Comparison of ENCODE assay signal across 30 cellular contexts in the genomic region with DNA sequence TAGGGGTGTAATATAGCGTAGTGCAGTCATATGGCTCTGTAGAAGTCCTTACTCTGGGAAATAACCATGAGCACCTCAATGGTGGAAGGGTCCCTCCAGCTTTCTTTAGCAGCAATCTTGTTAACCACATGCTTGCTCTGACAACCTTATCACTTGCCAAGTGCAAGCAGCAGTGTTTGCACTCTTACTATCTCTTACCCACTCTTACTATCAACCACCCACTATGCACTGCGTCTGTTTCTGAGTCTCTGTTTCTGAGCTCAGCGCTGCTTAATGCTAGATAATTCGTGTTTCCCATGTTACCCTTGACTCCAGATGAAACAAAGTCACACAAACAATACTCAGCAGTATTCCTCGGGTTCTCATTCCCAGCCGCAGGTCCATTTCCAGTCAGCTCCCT.
"Had no signal": no experiment of that assay in that cellular context is flagged by ENCODE, and none has a peak within 500 bp of the region (broad histone marks: within the 10 kb centered on the region; RNA-seq: fewer than 3 reads in every experiment).

No MANE protein-coding gene starts in this region.

- FAIRE-seq: small intestine had no signal

- H3K36me3 Mint-ChIP-seq: naive thymus-derived CD8-positive, alpha-beta T cell; natural killer cell treated with Interleukin-12 subunit alpha and Interleukin-12 subunit beta and Interleukin-15 and Interleukin-18, amount 100 ng/mL, for 72 hours; neural progenitor cell; stimulated activated effector memory CD8-positive, alpha-beta T cell treated with anti-CD3 and anti-CD28 coated beads, Interleukin-12 subunit alpha, Interleukin-12 subunit beta, amount 100 ng/mL, for 72 hours; stimulated activated naive B cell treated with anti-CD40 and anti-IgM and Interleukin-4, amounts not matched to agents 10 μg/mL and 1 μg/mL and 100 μg/mL, for 72 hours; type B pancreatic cell had no signal

- H3K4me1 Mint-ChIP-seq: naive thymus-derived CD8-positive, alpha-beta T cell; nephron progenitor cell; neural progenitor cell; stimulated activated effector memory CD8-positive, alpha-beta T cell treated with anti-CD3 and anti-CD28 coated beads, Interleukin-12 subunit alpha, Interleukin-12 subunit beta, amount 100 ng/mL, for 72 hours; stimulated activated naive B cell treated with anti-CD40 and anti-IgM and Interleukin-4, amounts not matched to agents 10 μg/mL and 1 μg/mL and 100 μg/mL, for 72 hours; stimulated activated naive CD8-positive, alpha-beta T cell treated with anti-CD3 and anti-CD28 coated beads, Interleukin-15, amount 100 ng/mL, for 72 hours had no signal

- H3K27me3 Mint-ChIP-seq: stimulated activated naive CD8-positive, alpha-beta T cell treated with anti-CD3 and anti-CD28 coated beads, Interleukin-15, amount 100 ng/mL, for 72 hours had no signal

- ATAC-seq: naive thymus-derived CD8-positive, alpha-beta T cell; natural killer cell treated with Interleukin-12 subunit alpha and Interleukin-12 subunit beta and Interleukin-15 and Interleukin-18, amount 100 ng/mL, for 72 hours; psoas muscle; right cardiac atrium; right lobe of liver; stimulated activated effector memory CD8-positive, alpha-beta T cell treated with anti-CD3 and anti-CD28 coated beads, Interleukin-12 subunit alpha, Interleukin-12 subunit beta, amount 100 ng/mL, for 72 hours; stimulated activated naive B cell treated with anti-CD40 and anti-IgM and Interleukin-4, amounts not matched to agents 10 μg/mL and 1 μg/mL and 100 μg/mL, for 72 hours; stimulated activated naive CD8-positive, alpha-beta T cell treated with anti-CD3 and anti-CD28 coated beads, Interleukin-15, amount 100 ng/mL, for 72 hours; stimulated activated naive CD8-positive, alpha-beta T cell treated with anti-CD3 and anti-CD28 coated beads, Interleukin-15, Interleukin-2, amounts not matched to agents 100 U/mL and 50 U/mL, for 24 hours; upper lobe of right lung had no signal

- H3K36me3 ChIP-seq: neural progenitor cell, ovary, right lobe of liver, sigmoid colon, suprapubic skin, tibial artery, transverse colon, upper lobe of right lung, uterus had no signal

- H2AFZ ChIP-seq: neural progenitor cell, parathyroid adenoma had no signal

- H3K27me3 ChIP-seq: neural progenitor cell, ovary, right lobe of liver, sigmoid colon, suprapubic skin, testis, tibial artery, transverse colon, upper lobe of right lung, uterus had no signal

- H3K4me3 ChIP-seq: neural progenitor cell, ovary, psoas muscle, right lobe of liver, sigmoid colon, suprapubic skin, testis, tibial artery, transverse colon, upper lobe of right lung, uterus had no signal

- H3K9me3 Mint-ChIP-seq: natural killer cell treated with Interleukin-12 subunit alpha and Interleukin-12 subunit beta and Interleukin-15 and Interleukin-18, amount 100 ng/mL, for 72 hours; nephron progenitor cell; neural progenitor cell; stimulated activated effector memory CD8-positive, alpha-beta T cell treated with anti-CD3 and anti-CD28 coated beads, Interleukin-12 subunit alpha, Interleukin-12 subunit beta, amount 100 ng/mL, for 72 hours; stimulated activated naive B cell treated with anti-CD40 and anti-IgM and Interleukin-4, amounts not matched to agents 10 μg/mL and 1 μg/mL and 100 μg/mL, for 72 hours; stimulated activated naive CD8-positive, alpha-beta T cell treated with anti-CD3 and anti-CD28 coated beads, Interleukin-15, amount 100 ng/mL, for 72 hours; type B pancreatic cell had no signal

- H3K27ac ChIP-seq: neural progenitor cell, ovary, parathyroid adenoma, psoas muscle, right lobe of liver, sigmoid colon, suprapubic skin, testis, tibial artery, transverse colon, upper lobe of right lung, uterus had no signal

- H3K79me2 ChIP-seq: parathyroid adenoma had no signal

- H3K9me3 ChIP-seq: ovary, psoas muscle, right lobe of liver, sigmoid colon, suprapubic skin, testis, tibial artery, transverse colon, upper lobe of right lung, uterus had no signal

- H3K27ac Mint-ChIP-seq: naive thymus-derived CD8-positive, alpha-beta T cell; natural killer cell treated with Interleukin-12 subunit alpha and Interleukin-12 subunit beta and Interleukin-15 and Interleukin-18, amount 100 ng/mL, for 72 hours; nephron progenitor cell; neural progenitor cell; progenitor cell of endocrine pancreas; stimulated activated effector memory CD8-positive, alpha-beta T cell treated with anti-CD3 and anti-CD28 coated beads, Interleukin-12 subunit alpha, Interleukin-12 subunit beta, amount 100 ng/mL, for 72 hours; stimulated activated naive B cell treated with anti-CD40 and anti-IgM and Interleukin-4, amounts not matched to agents 10 μg/mL and 1 μg/mL and 100 μg/mL, for 72 hours; stimulated activated naive CD8-positive, alpha-beta T cell treated with anti-CD3 and anti-CD28 coated beads, Interleukin-15, amount 100 ng/mL, for 72 hours; type B pancreatic cell had no signal

- H3K4me3 Mint-ChIP-seq: naive thymus-derived CD8-positive, alpha-beta T cell; natural killer cell treated with Interleukin-12 subunit alpha and Interleukin-12 subunit beta and Interleukin-15 and Interleukin-18, amount 100 ng/mL, for 72 hours; nephron progenitor cell; neural progenitor cell; stimulated activated effector memory CD8-positive, alpha-beta T cell treated with anti-CD3 and anti-CD28 coated beads, Interleukin-12 subunit alpha, Interleukin-12 subunit beta, amount 100 ng/mL, for 72 hours; stimulated activated naive B cell treated with anti-CD40 and anti-IgM and Interleukin-4, amounts not matched to agents 10 μg/mL and 1 μg/mL and 100 μg/mL, for 72 hours; stimulated activated naive CD8-positive, alpha-beta T cell treated with anti-CD3 and anti-CD28 coated beads, Interleukin-15, amount 100 ng/mL, for 72 hours; type B pancreatic cell had no signal

- H3K4me1 ChIP-seq: neural progenitor cell, parathyroid adenoma, psoas muscle, right lobe of liver, sigmoid colon, suprapubic skin, testis, tibial artery, transverse colon, upper lobe of right lung, uterus had no signal

- H3K4me2 ChIP-seq: neural progenitor cell had no signal

- H3K9ac ChIP-seq: neural progenitor cell, parathyroid adenoma had no signal

- DNase-seq: naive thymus-derived CD8-positive, alpha-beta T cell; nephron progenitor cell; occipital lobe; ovary; posterior cingulate gyrus; psoas muscle; right cardiac atrium; right lobe of liver; sigmoid colon; small intestine; stimulated activated CD4-positive, alpha-beta T cell treated with anti-CD3 and anti-CD28 coated beads, Interleukin-15, amount 100 ng/mL, for 24 hours; stimulated activated CD4-positive, alpha-beta T cell treated with anti-CD3 and anti-CD28 coated beads, Interleukin-2, amount 100 ng/mL, for 24 hours; stimulated activated CD4-positive, alpha-beta T cell treated with anti-CD3 and anti-CD28 coated beads, Interleukin-2, amount 100 ng/mL, for 48 hours; stimulated activated CD4-positive, alpha-beta T cell treated with anti-CD3 and anti-CD28 coated beads, Interleukin-4, amount 100 ng/mL, for 24 hours; stimulated activated naive B cell treated with anti-CD40 and anti-IgM and Interleukin-4, amounts not matched to agents 10 μg/mL and 1 μg/mL and 100 μg/mL, for 72 hours; stimulated activated naive CD8-positive, alpha-beta T cell treated with anti-CD3 and anti-CD28 coated beads, Interleukin-15, amount 100 ng/mL, for 72 hours; stimulated activated naive CD8-positive, alpha-beta T cell treated with anti-CD3 and anti-CD28 coated beads, Interleukin-15, Interleukin-2, amounts not matched to agents 100 U/mL and 50 U/mL, for 24 hours; substantia nigra; testis; tibial artery; transverse colon; upper lobe of right lung; uterus had no signal
